In the genomic region with DNA sequence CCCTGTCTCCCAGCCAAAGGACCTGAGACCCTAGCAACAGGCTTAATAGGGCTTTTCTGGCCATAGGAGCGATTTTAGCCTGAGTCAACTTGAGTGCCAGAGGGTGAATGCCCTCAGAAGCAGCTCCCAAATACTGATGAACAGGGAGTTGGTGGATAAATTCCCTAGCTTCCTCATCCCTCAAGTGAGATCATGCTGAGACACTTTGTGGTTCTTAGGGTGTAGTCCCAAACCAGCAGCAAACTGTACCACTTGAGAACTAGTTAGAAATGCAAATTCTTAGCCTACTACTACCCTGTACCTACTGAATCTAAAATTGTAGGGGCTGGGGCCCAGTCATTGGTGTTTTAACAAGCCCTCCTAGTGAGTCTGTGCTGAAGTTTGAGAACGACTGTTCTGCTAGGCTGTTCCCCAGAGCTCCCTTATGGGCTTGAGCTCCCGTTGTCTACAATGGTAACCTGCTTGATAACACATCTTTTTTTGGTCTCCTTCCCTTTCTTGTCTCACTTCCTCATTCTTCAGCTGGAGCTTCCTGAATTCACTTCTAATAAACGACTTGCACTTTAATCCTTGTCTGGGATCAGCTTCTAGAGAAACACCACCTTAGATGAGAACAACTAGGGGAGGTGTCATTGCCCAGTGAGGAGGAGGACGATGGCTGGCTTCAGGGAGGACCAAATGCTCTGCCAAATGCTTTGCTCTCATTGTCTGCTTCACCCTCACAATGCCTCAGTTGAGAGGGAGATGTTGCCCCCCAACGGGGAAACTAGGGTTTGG, we compare ENCODE assay signal across 2 cellular contexts.
TF ChIP-seq lines count a peak whose summit lies in the region.

No MANE protein-coding gene starts in this region.

TF ChIP-seq in HepG2, 621 proteins besides CTCF, POLR2A, EP300 and RAD21:
- TF ChIP-seq ZNF430 (CRISPR knock-in tag; IDR thresholded peaks at IDR 0.05) (no peak), ATRX (CRISPR knock-in tag; IDR thresholded peaks at IDR 0.05; ENCODE audit: borderline replicate concordance) (no peak), ZNF263 (CRISPR knock-in tag; IDR thresholded peaks at IDR 0.05) (peak; percentile 71), ZNF17 (CRISPR knock-in tag; IDR thresholded peaks at IDR 0.05) (no peak), STAG1 (CRISPR knock-in tag; IDR thresholded peaks at IDR 0.05) (peak; percentile 49)

TF ChIP-seq in SK-N-SH treated with all-trans-retinoic acid at 6 μM for 48 hours, 23 proteins besides CTCF, POLR2A, EP300 and RAD21:
- no peak for TF ChIP-seq SNAI2 (CRISPR knock-in tag; IDR thresholded peaks at IDR 0.05)
